In genomic region chr12:32811686-32812392, GRCh38 we compare ENCODE assay signal across 19 cellular contexts. TPM values are rescaled to one million over a fixed set of nuclear protein-coding genes. Genes with fewer than 3 reads are reported as not detected.
DNase-seq lines count a peak whose midpoint lies in the region; ATAC-seq, FAIRE-seq and TF ChIP-seq lines count a peak whose summit lies in the region.
"Had no signal": no experiment of that assay in that cellular context is flagged by ENCODE, and none has a peak within 500 bp of the region (broad histone marks: within the 10 kb centered on the region; RNA-seq: fewer than 3 reads in every experiment).

No MANE protein-coding gene starts in this region.

- in situ Hi-C loops in G401 (cut with HindIII; ENCODE audit: low sequenced_read_pairs), result no loop called here

- no peak for TF ChIP-seq CTCF in bronchial epithelial cell (IDR thresholded peaks at IDR 0.05; ENCODE audit: insufficient read depth, low read length, severe bottlenecking)

- FAIRE-seq in bronchial epithelial cell (lab: Jason Lieb, UNC), result no peak
- FAIRE-seq: D721Med had no signal

- H3K36me3 ChIP-seq in bronchial epithelial cell (ENCODE audit: control insufficient read depth, insufficient read depth, low read length), result peaks cover 2% of the 10 kb centered on the region

- no peak overlapping the region for H3K4me3 ChIP-seq in bronchial epithelial cell (ENCODE audit: low read depth, low read length)
- H3K4me3 ChIP-seq: GM23248 had no signal

- no peaks in the 10 kb centered on the region for H3K27me3 ChIP-seq in bronchial epithelial cell (ENCODE audit: control insufficient read depth, insufficient read depth, low read length)

- intact Hi-C loops in left ventricle myocardium superior (cut with micrococcal nuclease), result no loop called here

- DNase-seq in G401 (ENCODE audit: low spot score), result peak; percentile 25
- peak; percentile 46 for DNase-seq in LHCN-M2 (ENCODE audit: low read depth)
- DNase-seq in bronchial epithelial cell (ENCODE audit: low read depth), result peak; percentile 33
- DNase-seq in left ventricle myocardium superior, result no peak
- no peak for DNase-seq in CD1c-positive myeloid dendritic cell (ENCODE audit: extremely low spot score)
- no peak for DNase-seq in AG20443 (ENCODE audit: low spot score)
- no peak for DNase-seq in H4 (ENCODE audit: low spot score)
- DNase-seq: GM23248, KG1, NCI-H1048, NCI-H1436, NCI-H1930, NCI-H226, NCI-H524 treated with DMSO at 0.1 percent for 48 hours, SHP77, SK-N-SH, T-cell had no signal

- ATAC-seq in left ventricle myocardium superior (peak; percentile 38), GM19351 (IDR thresholded peaks at IDR 0.05; ENCODE audit: unreplicated experiment) (no peak)
- ATAC-seq: T-cell had no signal

RNA-seq across cellular contexts. Expression of gene YARS2, which starts 56.1 kb away (rescaled TPM):
- 66.4 and 78.7 TPM in 2 replicates for total RNA-seq in G401 (2014; rRNA removed; shearing (Covaris generic))
- total RNA-seq in LHCN-M2 (2014; rRNA removed) (27.2 and 31.8 TPM in 2 replicates), bronchial epithelial cell (29.2 and 31.0 TPM in 2 replicates), left ventricle myocardium superior (11.8 TPM)
- 17.5 TPM for polyA plus RNA-seq in LHCN-M2 (2012)
- 57.4 and 59.4 TPM in 2 replicates for total RNA-seq in H4 (2014; rRNA removed; shearing (Covaris generic))

Comparison
In these comparisons a context has a peak if more than half of its experiments do, and no peak if none do; other contexts are left out.
1. DNase-seq: peak in G401 (single experiment), LHCN-M2 (single experiment) and bronchial epithelial cell (single experiment); none in left ventricle myocardium superior (single experiment), CD1c-positive myeloid dendritic cell (single experiment), AG20443 (single experiment) and H4 (single experiment).